13 cellular contexts compared by ENCODE assay signal in genomic region chr1:110088739-110089316, GRCh38. TPM values are rescaled to one million over a fixed set of nuclear protein-coding genes. Genes with fewer than 3 reads are reported as not detected.
"Had no signal": no experiment of that assay in that cellular context is flagged by ENCODE, and none has a peak within 500 bp of the region (broad histone marks: within the 10 kb centered on the region; RNA-seq: fewer than 3 reads in every experiment).

No MANE protein-coding gene starts in this region.

- H3K9ac ChIP-seq: parathyroid adenoma had no signal

- H3K4me3 ChIP-seq: esophagus muscularis mucosa, left lung, lower lobe of right lung, psoas muscle had no signal

- DNase-seq: effector memory CD4-positive, alpha-beta T cell; left lung; lower lobe of right lung had no signal

- H3K27ac ChIP-seq: esophagus muscularis mucosa, left lung, lower lobe of right lung, parathyroid adenoma, psoas muscle had no signal

- H3K79me2 ChIP-seq: parathyroid adenoma had no signal

- H3K36me3 ChIP-seq: esophagus muscularis mucosa, left lung, lower lobe of right lung had no signal

- H2AFZ ChIP-seq: parathyroid adenoma had no signal

- H3K4me1 ChIP-seq: parathyroid adenoma had no signal

- H3K9me3 ChIP-seq: esophagus muscularis mucosa, left lung, lower lobe of right lung, psoas muscle had no signal

RNA-seq across cellular contexts. Expression of gene ALX3, which starts 18.4 kb away (rescaled TPM):
- total RNA-seq: esophagus muscularis mucosa; left lung; lower lobe of right lung; natural killer cell treated with Interleukin-12 subunit alpha and Interleukin-12 subunit beta and Interleukin-15 and Interleukin-18, amount 100 ng/mL, for 72 hours; omental fat pad; psoas muscle; sciatic nerve; skeletal muscle tissue had no signal
- polyA plus RNA-seq: immature natural killer cell, keratinocyte had no signal

RNA-seq across cellular contexts. Expression of gene UBL4B, which starts 23.4 kb away (rescaled TPM):
- total RNA-seq: esophagus muscularis mucosa; left lung; lower lobe of right lung; natural killer cell treated with Interleukin-12 subunit alpha and Interleukin-12 subunit beta and Interleukin-15 and Interleukin-18, amount 100 ng/mL, for 72 hours; sciatic nerve; skeletal muscle tissue; urinary bladder had no signal
- polyA plus RNA-seq: immature natural killer cell, keratinocyte, urinary bladder had no signal
